Comparison of ENCODE assay signal across 24 cellular contexts in the genomic region with DNA sequence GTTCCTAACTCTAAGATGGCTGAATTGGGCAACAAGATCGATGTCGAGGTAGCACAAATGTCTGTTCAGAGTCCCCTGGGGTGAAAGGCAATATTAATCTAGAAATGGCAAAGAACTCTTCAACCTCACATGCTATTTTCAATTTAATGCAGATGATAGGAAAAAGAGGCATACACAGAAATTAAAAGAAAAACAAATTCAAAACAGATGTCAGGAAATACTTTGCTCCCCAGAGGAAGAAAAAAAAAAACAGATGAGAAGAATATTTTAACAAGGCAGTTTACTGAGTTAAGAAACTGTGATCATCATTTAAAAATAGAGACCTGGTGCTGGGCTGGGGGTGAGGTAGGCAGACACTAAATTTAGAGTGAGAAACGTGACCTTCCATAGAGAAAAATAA.
DNase-seq lines count a peak whose midpoint lies in the region; ATAC-seq, FAIRE-seq and TF ChIP-seq lines count a peak whose summit lies in the region.
"Had no signal": no experiment of that assay in that cellular context is flagged by ENCODE, and none has a peak within 500 bp of the region (broad histone marks: within the 10 kb centered on the region; RNA-seq: fewer than 3 reads in every experiment).

No MANE protein-coding gene starts in this region.

- dilution Hi-C loops in endothelial cell of umbilical vein (cut with MboI; ENCODE audit: extremely low pct_ligation_motif_present, low sequenced_read_pairs), result no loop called here

- H2AFZ ChIP-seq in endothelial cell of umbilical vein (ENCODE audit: low read depth, low read length), result no peak overlapping the region

- no peak overlapping the region for H3K9ac ChIP-seq in endothelial cell of umbilical vein (replicated peaks; ENCODE audit: extremely low read depth, insufficient read depth, low read length)
- H3K9ac ChIP-seq: SK-N-SH had no signal

- CTCF ChIA-PET in BJ (lab: Yijun Ruan, JAX) (interaction anchor here (1.4 kb wide), 1 partner anchor 15 kb away, joined by 3 read pairs; no protein-coding TSS in a partner anchor), endothelial cell of umbilical vein (lab: Charles Lee) (no interaction called here)

- peaks cover 12% of the 10 kb centered on the region; the same call in 1 of the 2 replicates for H3K9me3 Mint-ChIP-seq in HFFc6

- no peaks in the 10 kb centered on the region for H3K4me1 ChIP-seq in endothelial cell of umbilical vein (ENCODE audit: control insufficient read depth, extremely low read depth, insufficient read depth, low read length)
- H3K4me1 ChIP-seq: HAP-1, Peyer's patch had no signal

- intact Hi-C loops in endothelial cell of umbilical vein (cut with micrococcal nuclease), result no loop called here
- intact Hi-C loops in sciatic nerve (cut with DNase I), result no loop called here

- peak overlapping the region; percentile 39; the same call in 1 of the 2 replicates for H3K27ac Mint-ChIP-seq in HFFc6
- H3K27ac Mint-ChIP-seq: CD8-positive, alpha-beta T cell had no signal

- H3K4me1 Mint-ChIP-seq in HFFc6 (ENCODE audit: low read depth), result peaks cover 47% of the 10 kb centered on the region; the same call in 1 of the 2 replicates

- peak; percentile 35 for ATAC-seq in sciatic nerve
- ATAC-seq: CD8-positive, alpha-beta T cell had no signal

- peaks cover 2% of the 10 kb centered on the region; the same call in 1 of the 2 replicates for H3K27me3 Mint-ChIP-seq in HFFc6 (ENCODE audit: insufficient read depth)

- FAIRE-seq in endothelial cell of umbilical vein (lab: Jason Lieb, UNC), result no peak
- FAIRE-seq: GM12892 had no signal

- H3K9me1 ChIP-seq in endothelial cell of umbilical vein (replicated peaks; ENCODE audit: control insufficient read depth, extremely low read depth, insufficient read depth, low read length), result no peaks in the 10 kb centered on the region

- H3K4me3 ChIP-seq in BJ (ENCODE audit: low read depth, low read length) (no peak overlapping the region), endothelial cell of umbilical vein (replicated peaks in 1 of 3; ENCODE audit: insufficient read depth in 1 of 3, low read depth in 1 of 3, low read length in 3 of 3) (no peak overlapping the region)
- H3K4me3 ChIP-seq: HAP-1, Peyer's patch had no signal

- peak; percentile 46 for DNase-seq in BJ (ENCODE audit: low read depth)
- DNase-seq in HFFc6, result no peak
- DNase-seq in endothelial cell of umbilical vein (ENCODE audit: low read depth, low spot score), result peak; percentile 29
- no peak for DNase-seq in sciatic nerve (ENCODE audit: low spot score)
- DNase-seq in NCI-H2081 (lab: John Stamatoyannopoulos, UW), result no peak
- no peak for DNase-seq in NCI-H446 treated with DMSO at 0.1 percent for 48 hours (lab: John Stamatoyannopoulos, UW)
- no peak for DNase-seq in NK-92 treated with Interleukin-12 subunit alpha and Interleukin-12 subunit beta, amount 100 ng/mL, for 24 hours (lab: John Stamatoyannopoulos, UW)
- DNase-seq: CD8-positive, alpha-beta T cell; DMS 273 treated with DMSO at 0.1 percent for 48 hours; DMS79; GOT3; Kasumi-1; NCI-H1105 treated with DMSO at 0.1 percent for 48 hours; NCI-H146; NCI-H1930; NCI-H526 treated with DMSO at 0.1 percent for 48 hours; Peyer's patch; SIG-M5; SK-N-SH; SW 1271 had no signal

- no TSS peak for BruUV-seq in endothelial cell of umbilical vein (replicated peaks; lab: Mats Ljungman, UMichigan)

- H3K36me3 ChIP-seq in BJ (ENCODE audit: control insufficient read depth, insufficient read depth, low read length) (no peaks in the 10 kb centered on the region), endothelial cell of umbilical vein (ENCODE audit: control insufficient read depth in 2 of 2, extremely low read depth in 1 of 2, insufficient read depth in 2 of 2, low read length in 2 of 2) (no peaks in the 10 kb centered on the region)
- H3K36me3 ChIP-seq: HAP-1, Peyer's patch had no signal

- H3K4me3 Mint-ChIP-seq in HFFc6, result peak overlapping the region; percentile 43; the same call in 1 of the 2 replicates
- H3K4me3 Mint-ChIP-seq: CD8-positive, alpha-beta T cell had no signal

- POLR2A ChIA-PET in BJ (lab: Charles Lee), result no interaction called here
- POLR2A ChIA-PET in endothelial cell of umbilical vein (lab: Charles Lee), result no interaction called here

- no peaks in the 10 kb centered on the region for H3K27me3 ChIP-seq in BJ (ENCODE audit: control insufficient read depth, insufficient read depth, low read length)
- H3K27me3 ChIP-seq in endothelial cell of umbilical vein (ENCODE audit: control insufficient read depth in 2 of 2, insufficient read depth in 2 of 2, low read length in 2 of 2), result no peaks in the 10 kb centered on the region
- H3K27me3 ChIP-seq: Peyer's patch had no signal

- H3K4me2 ChIP-seq in endothelial cell of umbilical vein (ENCODE audit: insufficient read depth, low read length), result no peak overlapping the region
- H3K4me2 ChIP-seq: SK-N-SH had no signal

- TF ChIP-seq CTCF in BJ (IDR thresholded peaks at IDR 0.05; ENCODE audit: insufficient read depth, low read depth, low read length) (no peak), HFFc6 (IDR thresholded peaks at IDR 0.05) (no peak), endothelial cell of umbilical vein (IDR thresholded peaks at IDR 0.05; ENCODE audit: extremely low read depth in 1 of 2, insufficient read depth in 1 of 2, low read depth in 1 of 2, low read length in 2 of 2) (no peak)

- H3K27ac ChIP-seq in endothelial cell of umbilical vein (ENCODE audit: insufficient read depth, low read depth, low read length), result no peak overlapping the region
- H3K27ac ChIP-seq: C4-2B, HL-60, Peyer's patch had no signal

- no peak for TF ChIP-seq POLR2A in endothelial cell of umbilical vein (IDR thresholded peaks at IDR 0.05; ENCODE audit: low read depth, low read length)

- no peaks in the 10 kb centered on the region; the same call in 1 of the 2 replicates for H3K36me3 Mint-ChIP-seq in HFFc6 (ENCODE audit: low read depth)
- H3K36me3 Mint-ChIP-seq: CD8-positive, alpha-beta T cell had no signal

- no peaks in the 10 kb centered on the region for H3K79me2 ChIP-seq in endothelial cell of umbilical vein (ENCODE audit: control insufficient read depth, insufficient read depth, low read length)

- H4K20me1 ChIP-seq in endothelial cell of umbilical vein (replicated peaks; ENCODE audit: control insufficient read depth, extremely low read depth, insufficient read depth, low read length), result no peaks in the 10 kb centered on the region

- no peaks in the 10 kb centered on the region for H3K9me3 ChIP-seq in endothelial cell of umbilical vein (replicated peaks; ENCODE audit: control insufficient read depth, insufficient read depth, low read length)
- H3K9me3 ChIP-seq: HAP-1, Peyer's patch, SK-N-SH had no signal

TF ChIP-seq in endothelial cell of umbilical vein, 7 proteins besides CTCF, POLR2A, EP300 and RAD21:
- no peak for TF ChIP-seq MYC (IDR thresholded peaks at IDR 0.05; ENCODE audit: low read depth, low read length)

Comparison
In these comparisons a context has a peak if more than half of its experiments do, and no peak if none do; other contexts are left out.
1. DNase-seq: peak in BJ (single experiment) and endothelial cell of umbilical vein (single experiment); none in HFFc6 (single experiment), sciatic nerve (single experiment), NCI-H2081 (0 of 2), NCI-H446 treated with DMSO at 0.1 percent for 48 hours (single experiment) and NK-92 treated with Interleukin-12 subunit alpha and Interleukin-12 subunit beta, amount 100 ng/mL, for 24 hours (single experiment).